1 cellular context compared by ENCODE assay signal in the genomic region with DNA sequence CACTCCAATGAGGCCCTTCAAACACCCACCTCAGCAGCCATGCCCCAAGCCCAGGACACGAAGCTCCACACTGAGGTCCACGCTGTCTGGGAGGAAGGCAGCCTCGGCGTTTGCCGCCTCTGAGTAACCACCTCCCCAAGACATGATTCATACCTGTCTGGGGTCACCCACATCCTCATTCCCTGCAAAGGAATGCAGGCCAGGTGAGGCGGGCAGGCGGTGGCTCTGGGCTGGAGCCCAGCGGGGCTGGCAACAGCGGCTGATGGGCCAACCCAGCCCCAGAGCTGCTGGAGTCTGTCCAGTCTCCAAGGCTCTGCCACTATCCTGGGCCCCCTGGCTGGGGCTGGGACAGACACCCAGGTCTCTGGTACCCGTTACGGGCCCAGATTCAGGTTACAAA.
TF ChIP-seq lines count a peak whose summit lies in the region.

No MANE protein-coding gene starts in this region.

TF ChIP-seq in HCT116, 20 proteins besides CTCF, POLR2A, EP300 and RAD21 (continued from another document):
- TF ChIP-seq, protein P1, sequence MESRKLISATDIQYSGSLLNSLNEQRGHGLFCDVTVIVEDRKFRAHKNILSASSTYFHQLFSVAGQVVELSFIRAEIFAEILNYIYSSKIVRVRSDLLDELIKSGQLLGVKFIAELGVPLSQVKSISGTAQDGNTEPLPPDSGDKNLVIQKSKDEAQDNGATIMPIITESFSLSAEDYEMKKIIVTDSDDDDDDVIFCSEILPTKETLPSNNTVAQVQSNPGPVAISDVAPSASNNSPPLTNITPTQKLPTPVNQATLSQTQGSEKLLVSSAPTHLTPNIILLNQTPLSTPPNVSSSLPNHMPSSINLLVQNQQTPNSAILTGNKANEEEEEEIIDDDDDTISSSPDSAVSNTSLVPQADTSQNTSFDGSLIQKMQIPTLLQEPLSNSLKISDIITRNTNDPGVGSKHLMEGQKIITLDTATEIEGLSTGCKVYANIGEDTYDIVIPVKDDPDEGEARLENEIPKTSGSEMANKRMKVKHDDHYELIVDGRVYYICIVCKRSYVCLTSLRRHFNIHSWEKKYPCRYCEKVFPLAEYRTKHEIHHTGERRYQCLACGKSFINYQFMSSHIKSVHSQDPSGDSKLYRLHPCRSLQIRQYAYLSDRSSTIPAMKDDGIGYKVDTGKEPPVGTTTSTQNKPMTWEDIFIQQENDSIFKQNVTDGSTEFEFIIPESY (IDR thresholded peaks at IDR 0.05; ENCODE audit: extremely low read depth, insufficient replicate concordance, low read length) = peak; percentile 12
- no peak for TF ChIP-seq EZH2phosphoT487 (IDR thresholded peaks at IDR 0.05; ENCODE audit: borderline replicate concordance)
- TF ChIP-seq, protein P2, sequence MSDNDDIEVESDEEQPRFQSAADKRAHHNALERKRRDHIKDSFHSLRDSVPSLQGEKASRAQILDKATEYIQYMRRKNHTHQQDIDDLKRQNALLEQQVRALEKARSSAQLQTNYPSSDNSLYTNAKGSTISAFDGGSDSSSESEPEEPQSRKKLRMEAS (IDR thresholded peaks at IDR 0.05) = peak; percentile 94
